25 cellular contexts compared by ENCODE assay signal in the genomic region with DNA sequence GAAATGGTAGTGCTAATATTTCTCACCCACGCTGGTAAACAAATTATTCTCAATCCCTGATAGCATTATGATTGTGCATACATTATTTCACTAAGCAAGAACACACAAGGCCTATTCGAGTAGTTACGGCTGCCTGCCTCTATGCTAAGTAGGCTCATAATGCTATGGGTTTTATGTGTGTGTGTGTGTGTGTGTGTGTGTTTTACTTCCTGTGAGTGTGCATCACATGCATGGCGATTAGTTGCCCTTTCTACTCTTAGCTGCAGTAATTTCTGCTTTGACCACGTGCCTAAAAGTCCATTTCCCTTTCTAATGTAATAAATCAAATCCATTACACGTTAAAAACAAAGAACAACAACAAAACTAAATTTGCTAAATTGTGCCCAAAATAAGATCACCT.
"Had no signal": no experiment of that assay in that cellular context is flagged by ENCODE, and none has a peak within 500 bp of the region (broad histone marks: within the 10 kb centered on the region; RNA-seq: fewer than 3 reads in every experiment).

No MANE protein-coding gene starts in this region.

- ATAC-seq: left lobe of liver; stimulated activated naive CD8-positive, alpha-beta T cell treated with anti-CD3 and anti-CD28 coated beads, Interleukin-15, Interleukin-2, amounts not matched to agents 100 U/mL and 50 U/mL, for 24 hours had no signal

- H3K9me3 Mint-ChIP-seq: neural crest cell had no signal

- H3K9me3 ChIP-seq: prostate gland, right atrium auricular region, tibial nerve had no signal

- H3K27ac ChIP-seq: brain microvascular endothelial cell, prostate gland, right atrium auricular region, tibial nerve had no signal

- H3K36me3 ChIP-seq: brain microvascular endothelial cell, prostate gland, right atrium auricular region, tibial nerve had no signal

- H3K4me1 ChIP-seq: prostate gland, right atrium auricular region, tibial nerve had no signal

- H3K4me3 ChIP-seq: prostate gland, right atrium auricular region, tibial nerve had no signal

- H3K4me3 Mint-ChIP-seq: neural crest cell had no signal

- H3K27me3 ChIP-seq: brain microvascular endothelial cell, right atrium auricular region, tibial nerve had no signal

- DNase-seq: activated CD4-positive, alpha-beta T cell treated with anti-CD3 and anti-CD28 coated beads, Interleukin-2, amount 50 U/mL, for 1 hour; activated CD4-positive, CD25-positive, alpha-beta regulatory T cell treated with anti-CD3 and anti-CD28 coated beads, Interleukin-2, amount 50 U/mL, for 72 hours; activated CD8-positive, alpha-beta memory T cell treated with anti-CD3 and anti-CD28 coated beads for 24 hours; activated CD8-positive, alpha-beta memory T cell treated with anti-CD3 and anti-CD28 coated beads, Interleukin-2, amount 50 U/mL, for 48 hours; activated effector memory CD4-positive, alpha-beta T cell treated with Interleukin-2 at 50 U/mL for 16 hours; activated naive CD4-positive, alpha-beta T cell treated with anti-CD3 and anti-CD28 coated beads, Interleukin-2, amount 50 U/mL, for 16 hours; activated T-cell treated with anti-CD3 and anti-CD28 coated beads, Interleukin-2, amount 50 U/mL, for 48 hours; aorta; brain microvascular endothelial cell; central memory CD4-positive, alpha-beta T cell; hippocampal formation; mammary epithelial cell; stimulated activated CD4-positive, alpha-beta T cell treated with anti-CD3 and anti-CD28 coated beads, Interleukin-2, amount 100 ng/mL, for 24 hours; stimulated activated naive CD8-positive, alpha-beta T cell treated with anti-CD3 and anti-CD28 coated beads, Interleukin-15, Interleukin-2, amounts not matched to agents 100 U/mL and 50 U/mL, for 24 hours; substantia nigra; T1000 had no signal

- FAIRE-seq: colon, endometrium, islet of Langerhans, urothelium cell line had no signal
